Comparison of ENCODE assay signal across 8 cellular contexts in the genomic region with DNA sequence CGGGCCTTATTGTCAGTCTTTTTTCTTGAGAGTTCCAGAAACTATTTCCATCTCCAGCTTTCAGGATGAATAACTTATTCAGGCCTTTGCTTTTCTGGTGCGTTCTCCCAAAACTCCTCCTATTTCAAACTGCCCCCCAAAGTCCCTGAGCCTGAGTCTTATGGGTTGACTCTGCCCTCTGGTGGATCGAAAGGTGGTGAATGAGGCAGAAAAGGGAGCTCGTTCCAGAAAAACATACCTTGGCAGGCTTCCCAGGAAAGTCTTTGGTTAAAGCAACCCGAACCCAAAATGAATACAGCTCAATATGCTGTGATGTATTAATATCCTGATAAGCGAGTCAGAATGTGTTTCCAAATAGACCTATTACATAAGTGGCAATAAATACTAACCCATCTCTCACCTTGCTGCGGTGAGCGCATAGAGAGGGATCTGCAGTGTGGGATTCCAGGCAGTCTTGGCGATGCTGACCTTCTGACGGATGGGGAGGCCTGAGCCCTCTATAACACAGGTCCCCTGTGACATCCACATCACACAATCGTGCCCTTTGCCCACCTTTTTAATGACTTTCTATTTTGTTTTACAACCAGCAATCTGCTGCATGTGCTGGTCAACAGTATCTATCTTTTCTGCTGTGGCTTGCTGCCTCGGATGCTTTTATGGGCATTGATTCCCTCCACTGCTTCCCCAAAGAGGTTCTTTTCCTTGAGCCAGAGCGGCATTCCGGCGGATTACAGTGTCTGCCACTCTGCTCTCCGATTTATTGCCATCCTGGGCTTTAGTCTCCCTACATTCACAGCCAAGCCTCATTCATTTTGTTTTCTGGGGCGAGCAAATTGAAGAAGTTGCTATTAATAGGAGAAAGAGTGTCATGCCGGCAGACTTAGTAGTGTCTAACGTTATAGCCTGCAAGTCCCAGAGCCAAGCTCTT.
DNase-seq lines count a peak whose midpoint lies in the region; ATAC-seq and TF ChIP-seq lines count a peak whose summit lies in the region.

No MANE protein-coding gene starts in this region.

- peak overlapping the region; percentile 68; the same call in 1 of the 2 replicates for H2AFZ ChIP-seq in PC-3 (ENCODE audit: low read length)

- H3K27ac ChIP-seq in PC-3 (ENCODE audit: low read length) (no peak overlapping the region), muscle layer of colon (ENCODE audit: low read depth, low read length) (no peak overlapping the region)

- no peaks in the 10 kb centered on the region; the same call in 1 of the 2 replicates for H3K9me3 ChIP-seq in PC-3 (ENCODE audit: low read length)
- no peaks in the 10 kb centered on the region for H3K9me3 ChIP-seq in muscle layer of colon (ENCODE audit: low read length)

- H3K27ac Mint-ChIP-seq in activated naive CD4-positive, alpha-beta T cell treated with anti-CD3 and anti-CD28 coated beads for 36 hours: no peak overlapping the region
- no peak overlapping the region for H3K27ac Mint-ChIP-seq in activated naive CD4-positive, alpha-beta T cell treated with anti-CD3 and anti-CD28 coated beads, Interleukin-2, amount 10 ng/mL, durations not matched to agents 7 days and 5 days
- no peak overlapping the region for H3K27ac Mint-ChIP-seq in naive thymus-derived CD8-positive, alpha-beta T cell

- H3K27me3 Mint-ChIP-seq in activated naive CD4-positive, alpha-beta T cell treated with anti-CD3 and anti-CD28 coated beads for 36 hours (ENCODE audit: low read depth): peaks cover 7% of the 10 kb centered on the region
- no peaks in the 10 kb centered on the region for H3K27me3 Mint-ChIP-seq in activated naive CD4-positive, alpha-beta T cell treated with anti-CD3 and anti-CD28 coated beads, Interleukin-2, amount 10 ng/mL, durations not matched to agents 7 days and 5 days
- peaks cover 0 to 14% (median 3%) of the 10 kb centered on the region in 5 donors for H3K27me3 Mint-ChIP-seq in naive thymus-derived CD8-positive, alpha-beta T cell

- H3K36me3 ChIP-seq in PC-3 (ENCODE audit: low read depth, low read length) (no peaks in the 10 kb centered on the region), muscle layer of colon (ENCODE audit: insufficient read depth, low read length) (no peaks in the 10 kb centered on the region)

- H3K9me2 ChIP-seq in PC-3 (replicated peaks; ENCODE audit: low read length): no peaks in the 10 kb centered on the region

- no peaks in the 10 kb centered on the region for H3F3A ChIP-seq in PC-3 (ENCODE audit: low read length, unreplicated experiment)

- H3K4me2 ChIP-seq in PC-3 (ENCODE audit: low read length): peak overlapping the region; percentile 30; the same call in 1 of the 2 replicates

- peak; percentile 7 for DNase-seq in activated naive CD4-positive, alpha-beta T cell treated with anti-CD3 and anti-CD28 coated beads for 36 hours
- DNase-seq in activated naive CD4-positive, alpha-beta T cell treated with anti-CD3 and anti-CD28 coated beads, Interleukin-2, amount 10 ng/mL, durations not matched to agents 7 days and 5 days: no peak
- DNase-seq in PC-3 (peak; percentile 70), epithelial cell of proximal tubule (ENCODE audit: low read depth) (no peak), activated gamma-delta T cell treated with Interleukin-2 at 50 U/mL for 16 hours (no peak)
- DNase-seq in naive thymus-derived CD8-positive, alpha-beta T cell: no peak

- CTCF ChIA-PET in activated naive CD4-positive, alpha-beta T cell treated with anti-CD3 and anti-CD28 coated beads for 36 hours (lab: Charles Lee): interaction anchor here (0.6 to 1.6 kb wide), 6 partner anchors 10 to 432 kb away, joined by 3 to 5 read pairs (median 3); no protein-coding TSS in a partner anchor
- CTCF ChIA-PET in activated naive CD4-positive, alpha-beta T cell treated with anti-CD3 and anti-CD28 coated beads, Interleukin-2, amount 10 ng/mL, durations not matched to agents 7 days and 5 days (lab: Charles Lee): interaction anchor here (1.3 to 1.4 kb wide), 3 partner anchors 12 to 432 kb away, joined by 3 to 6 read pairs (median 5); no protein-coding TSS in a partner anchor
- CTCF ChIA-PET in PC-3 (lab: Charles Lee): interaction anchor here (0.6 to 1.6 kb wide), 5 partner anchors 142 to 379 kb away, joined by 3 to 9 read pairs (median 5); no protein-coding TSS in a partner anchor

- H3K9me3 Mint-ChIP-seq in activated naive CD4-positive, alpha-beta T cell treated with anti-CD3 and anti-CD28 coated beads for 36 hours: no peaks in the 10 kb centered on the region
- H3K9me3 Mint-ChIP-seq in activated naive CD4-positive, alpha-beta T cell treated with anti-CD3 and anti-CD28 coated beads, Interleukin-2, amount 10 ng/mL, durations not matched to agents 7 days and 5 days: no peaks in the 10 kb centered on the region
- H3K9me3 Mint-ChIP-seq in naive thymus-derived CD8-positive, alpha-beta T cell: no peaks in the 10 kb centered on the region

- TF ChIP-seq CTCF in PC-3 (conservative IDR thresholded peaks at IDR 0.05; ENCODE audit: low read depth, low read length): peak; percentile 78
- TF ChIP-seq CTCF in epithelial cell of proximal tubule (conservative IDR thresholded peaks at IDR 0.05; ENCODE audit: low read depth, low read length): peak; percentile 92

- H3K79me2 ChIP-seq in PC-3 (ENCODE audit: low read length): no peaks in the 10 kb centered on the region

- H3K27me3 ChIP-seq in PC-3 (ENCODE audit: low read length) (no peaks in the 10 kb centered on the region), muscle layer of colon (ENCODE audit: control insufficient read depth in 1 of 2, insufficient read depth in 2 of 2, low read length in 2 of 2) (no peaks in the 10 kb centered on the region)

- no peak overlapping the region for H3K4me3 Mint-ChIP-seq in activated naive CD4-positive, alpha-beta T cell treated with anti-CD3 and anti-CD28 coated beads for 36 hours
- no peak overlapping the region for H3K4me3 Mint-ChIP-seq in activated naive CD4-positive, alpha-beta T cell treated with anti-CD3 and anti-CD28 coated beads, Interleukin-2, amount 10 ng/mL, durations not matched to agents 7 days and 5 days
- no peak overlapping the region for H3K4me3 Mint-ChIP-seq in naive thymus-derived CD8-positive, alpha-beta T cell

- no peaks in the 10 kb centered on the region for H3K4me1 Mint-ChIP-seq in activated naive CD4-positive, alpha-beta T cell treated with anti-CD3 and anti-CD28 coated beads for 36 hours (ENCODE audit: low read depth)
- H3K4me1 Mint-ChIP-seq in activated naive CD4-positive, alpha-beta T cell treated with anti-CD3 and anti-CD28 coated beads, Interleukin-2, amount 10 ng/mL, durations not matched to agents 7 days and 5 days: no peaks in the 10 kb centered on the region
- peaks cover 0 to 2% (median 0%) of the 10 kb centered on the region in 4 donors for H3K4me1 Mint-ChIP-seq in naive thymus-derived CD8-positive, alpha-beta T cell

- intact Hi-C loops in activated naive CD4-positive, alpha-beta T cell treated with anti-CD3 and anti-CD28 coated beads for 36 hours (cut with micrococcal nuclease): loop anchor here (1.0 to 10.0 kb wide), 4 partner anchors 212 to 432 kb away; no protein-coding TSS in a partner anchor
- intact Hi-C loops in PC-3 (cut with micrococcal nuclease): loop anchor here (1.0 to 5.0 kb wide), 3 partner anchors 31 to 261 kb away; no protein-coding TSS in a partner anchor

- no peaks in the 10 kb centered on the region for H4K20me1 ChIP-seq in PC-3 (ENCODE audit: low read length)

- H3K36me3 Mint-ChIP-seq in activated naive CD4-positive, alpha-beta T cell treated with anti-CD3 and anti-CD28 coated beads for 36 hours (ENCODE audit: low read depth): no peaks in the 10 kb centered on the region
- H3K36me3 Mint-ChIP-seq in activated naive CD4-positive, alpha-beta T cell treated with anti-CD3 and anti-CD28 coated beads, Interleukin-2, amount 10 ng/mL, durations not matched to agents 7 days and 5 days: no peaks in the 10 kb centered on the region
- H3K36me3 Mint-ChIP-seq in naive thymus-derived CD8-positive, alpha-beta T cell: no peaks in the 10 kb centered on the region

- no TSS peak for BruUV-seq in PC-3 (replicated peaks; lab: Mats Ljungman, UMichigan)

- POLR2A ChIA-PET in PC-3 (lab: Charles Lee; ENCODE audit: unreplicated experiment): interaction anchor here (1.3 kb wide), 1 partner anchor 15 kb away, joined by 5 read pairs; no protein-coding TSS in a partner anchor
- POLR2A ChIA-PET in naive thymus-derived CD8-positive, alpha-beta T cell (lab: Charles Lee): no interaction called here

- H3K4me3 ChIP-seq in PC-3 (ENCODE audit: low read length) (0 out of 2 replicates have a peak overlapping the region, but pooled peaks have one; percentile 21), epithelial cell of proximal tubule (ENCODE audit: low read depth, low read length) (peak overlapping the region; percentile 38), muscle layer of colon (ENCODE audit: low read depth in 1 of 2, low read length in 2 of 2) (peak overlapping the region; percentile 49 to 53)

- ATAC-seq in PC-3 (peak; percentile 58), GM19395 (IDR thresholded peaks at IDR 0.05; ENCODE audit: unreplicated experiment) (no peak)
- no peak for ATAC-seq in naive thymus-derived CD8-positive, alpha-beta T cell

- peaks cover 8% of the 10 kb centered on the region for H3K4me1 ChIP-seq in PC-3 (ENCODE audit: insufficient read depth, low read length)
- peaks cover 20% of the 10 kb centered on the region for H3K4me1 ChIP-seq in muscle layer of colon (ENCODE audit: insufficient read depth, low read length)

- H3K9ac ChIP-seq in PC-3 (ENCODE audit: low read length) (no peak overlapping the region), muscle layer of colon (ENCODE audit: low read length) (peak overlapping the region; percentile 37)

Comparison
In these comparisons a context has a peak if more than half of its experiments do, and no peak if none do; other contexts are left out.
1. DNase-seq: peak in activated naive CD4-positive, alpha-beta T cell treated with anti-CD3 and anti-CD28 coated beads for 36 hours (single experiment) and PC-3 (single experiment); none in activated naive CD4-positive, alpha-beta T cell treated with anti-CD3 and anti-CD28 coated beads, Interleukin-2, amount 10 ng/mL, durations not matched to agents 7 days and 5 days (single experiment), epithelial cell of proximal tubule (single experiment), activated gamma-delta T cell treated with Interleukin-2 at 50 U/mL for 16 hours (single experiment) and naive thymus-derived CD8-positive, alpha-beta T cell (0 of 10).
2. Peak in every context shown above with its lines, with median percentiles within 50 percentile points of each other: H3K4me3 ChIP-seq.